In the genomic region with DNA sequence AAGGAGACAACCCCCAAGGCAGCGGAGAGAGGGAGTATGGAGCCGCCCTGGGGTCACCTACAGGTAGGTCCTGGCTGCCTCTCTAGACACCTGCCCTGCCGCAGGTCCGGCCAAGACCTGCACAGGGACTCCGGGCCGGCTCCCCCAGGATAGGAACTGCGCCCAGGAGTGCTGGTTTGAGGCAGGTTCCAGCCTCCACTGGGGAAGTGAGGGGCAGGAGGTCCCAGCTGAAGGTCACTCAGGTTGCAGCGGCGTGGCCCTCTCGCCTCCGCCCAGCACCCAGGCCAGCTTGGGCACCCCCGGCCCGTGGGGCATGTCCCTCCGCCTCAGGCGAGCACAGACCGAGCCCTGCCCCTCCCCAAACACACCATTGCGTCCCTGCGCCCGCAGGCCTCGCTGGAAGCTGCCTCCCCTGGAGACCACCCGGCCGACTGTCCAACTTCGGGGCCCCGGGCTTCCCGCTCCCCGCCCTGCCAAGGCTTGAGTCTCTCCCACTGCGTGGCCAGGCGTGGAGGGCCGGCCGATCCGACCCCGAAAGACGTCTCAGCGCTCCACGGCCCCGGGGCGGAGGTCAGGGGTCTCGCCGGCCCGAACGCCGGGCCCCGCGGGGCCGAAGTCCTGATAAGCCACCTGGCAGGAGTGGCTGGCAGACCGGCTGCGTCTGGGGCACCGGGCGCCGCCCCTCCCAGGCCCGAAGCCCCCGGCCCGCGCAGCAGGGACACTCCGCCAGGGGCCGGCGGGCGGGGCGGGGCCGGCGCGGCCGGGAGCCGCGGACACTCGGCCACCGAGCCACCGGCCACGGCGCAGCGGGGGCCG, we compare ENCODE assay signal across 8 cellular contexts. TPM values are rescaled to one million over a fixed set of nuclear protein-coding genes. Genes with fewer than 3 reads are reported as not detected.
DNase-seq lines count a peak whose midpoint lies in the region; ATAC-seq and TF ChIP-seq lines count a peak whose summit lies in the region.

No MANE protein-coding gene starts in this region.

- H3K27me3 ChIP-seq in esophagus (ENCODE audit: control insufficient read depth in 1 of 2, insufficient read depth in 2 of 2, low read length in 2 of 2) (no peaks in the 10 kb centered on the region), neuron (ENCODE audit: insufficient read depth, low read length) (no peaks in the 10 kb centered on the region)

- TF ChIP-seq CTCF in OCI-LY7 (conservative IDR thresholded peaks at IDR 0.05; ENCODE audit: low read length), result no peak

- H3K9me3 ChIP-seq in OCI-LY7 (ENCODE audit: low read length) (no peaks in the 10 kb centered on the region), esophagus (ENCODE audit: control insufficient read depth in 2 of 2, insufficient read depth in 1 of 2, low read depth in 1 of 2, low read length in 1 of 2) (no peaks in the 10 kb centered on the region), neuron (ENCODE audit: low read length) (no peaks in the 10 kb centered on the region)

- no peak for DNase-seq in OCI-LY7 (ENCODE audit: low spot score)
- no peak for DNase-seq in hippocampal formation (lab: John Stamatoyannopoulos, UW)
- DNase-seq in NCI-H1092 (lab: John Stamatoyannopoulos, UW), result no peak
- DNase-seq in AG08395 (ENCODE audit: low spot score), result no peak

- H2AFZ ChIP-seq in OCI-LY7 (ENCODE audit: low read length), result peak overlapping the region; percentile 81
- H2AFZ ChIP-seq in neuron (ENCODE audit: low read depth, low read length), result no peak overlapping the region

- peak overlapping the region; percentile 79; the same call in 1 of the 2 replicates for H3K4me2 ChIP-seq in OCI-LY7 (ENCODE audit: low read length)

- POLR2A ChIA-PET in OCI-LY7 (lab: Charles Lee), result no interaction called here

- 14 to 17% methylated on average over 67 to 72 of the region's 72 CpGs for WGBS in esophagus, 2 donors

- peaks cover 28% of the 10 kb centered on the region for H3K4me1 ChIP-seq in OCI-LY7 (ENCODE audit: insufficient read depth, low read length, poor library complexity, severe bottlenecking)
- peaks cover 0 to 17% of the 10 kb centered on the region in 2 donors for H3K4me1 ChIP-seq in esophagus (ENCODE audit: control insufficient read depth in 2 of 2, insufficient read depth in 2 of 2, low read length in 1 of 2)
- H3K4me1 ChIP-seq in neuron (ENCODE audit: insufficient read depth, low read length), result peaks cover 12% of the 10 kb centered on the region

- H4K20me1 ChIP-seq in OCI-LY7 (ENCODE audit: insufficient read depth, low read length), result no peaks in the 10 kb centered on the region

- CTCF ChIA-PET in OCI-LY7 (lab: Charles Lee; ENCODE audit: unreplicated experiment), result no interaction called here

- no peaks in the 10 kb centered on the region for H3K36me3 ChIP-seq in OCI-LY7 (ENCODE audit: insufficient read depth, low read length)
- no peaks in the 10 kb centered on the region for H3K36me3 ChIP-seq in esophagus (ENCODE audit: control insufficient read depth in 2 of 2, insufficient read depth in 2 of 2, low read length in 1 of 2)
- no peaks in the 10 kb centered on the region for H3K36me3 ChIP-seq in neuron (ENCODE audit: insufficient read depth, low read length)

- intact Hi-C loops in OCI-LY7 (cut with micrococcal nuclease; ENCODE audit: unreplicated experiment), result no loop called here

- H3K79me2 ChIP-seq in OCI-LY7 (ENCODE audit: insufficient read depth, low read depth, low read length), result no peaks in the 10 kb centered on the region

- no peaks in the 10 kb centered on the region for H3K9me2 ChIP-seq in OCI-LY7 (ENCODE audit: insufficient read depth, low read length)

- peak overlapping the region; percentile 70 for H3K4me3 ChIP-seq in OCI-LY7 (ENCODE audit: low read depth, low read length, poor library complexity, severe bottlenecking)
- peak overlapping the region; percentile 63 to 91 for H3K4me3 ChIP-seq in esophagus (ENCODE audit: low read depth in 1 of 2, low read length in 2 of 2)
- H3K4me3 ChIP-seq in neuron (ENCODE audit: low read length), result peak overlapping the region; percentile 76

- no peak overlapping the region for H3K27ac ChIP-seq in OCI-LY7 (ENCODE audit: low read depth, low read length, poor library complexity, severe bottlenecking)
- peak overlapping the region; percentile 97 to 99 for H3K27ac ChIP-seq in esophagus (ENCODE audit: low read depth in 2 of 2, low read length in 1 of 2)

- ATAC-seq in GM21390 (IDR thresholded peaks at IDR 0.05; ENCODE audit: unreplicated experiment), result peak; percentile 3
- no peak for ATAC-seq in HG02884 (IDR thresholded peaks at IDR 0.05; ENCODE audit: unreplicated experiment)

- no TSS peak for BruUV-seq in OCI-LY7 (replicated peaks; lab: Mats Ljungman, UMichigan)

RNA-seq across cellular contexts. Expression of gene SKI, which starts 1.4 kb away (rescaled TPM):
- total RNA-seq in OCI-LY7 (2014; rRNA removed; shearing (Covaris generic)), result 3.4 and 4.7 TPM in 2 replicates
- total RNA-seq in OCI-LY7 (2022), result 10.0 and 11.7 TPM in 2 replicates
- 10 to 100 TPM; 11.5 to 12.8 TPM for polyA plus RNA-seq in esophagus

RNA-seq across cellular contexts. Expression of gene FAAP20, which starts 32.2 kb away (rescaled TPM):
- total RNA-seq in OCI-LY7 (2014; rRNA removed; shearing (Covaris generic)), result 25.7 and 47.4 TPM in 2 replicates
- 55.4 and 55.7 TPM in 2 replicates for total RNA-seq in OCI-LY7 (2022)
- 10 to 100 TPM; 32.9 to 44.8 TPM for polyA plus RNA-seq in esophagus
